Comparison of ENCODE assay signal across 9 cellular contexts in genomic region chr6:15313367-15313766, GRCh38.
DNase-seq lines count a peak whose midpoint lies in the region; ATAC-seq and TF ChIP-seq lines count a peak whose summit lies in the region.
"Had no signal": no experiment of that assay in that cellular context is flagged by ENCODE, and none has a peak within 500 bp of the region (broad histone marks: within the 10 kb centered on the region; RNA-seq: fewer than 3 reads in every experiment).

No MANE protein-coding gene starts in this region.

- H3K27ac Mint-ChIP-seq in brain (peak overlapping the region in 3 of 5 experiments; percentile 17 to 24 (median 17)), nephron (peak overlapping the region; percentile 39 to 80 (median 60)), chondrocyte (ENCODE audit: unreplicated experiment) (no peak overlapping the region)

- ATAC-seq in HG02884 (IDR thresholded peaks at IDR 0.05; ENCODE audit: unreplicated experiment), result peak; percentile 49
- no peak for ATAC-seq in GM18858 (IDR thresholded peaks at IDR 0.05; ENCODE audit: unreplicated experiment)

- H3K36me3 Mint-ChIP-seq in brain (no peaks in the 10 kb centered on the region), nephron (ENCODE audit: low read depth) (peaks cover 4% of the 10 kb centered on the region), chondrocyte (ENCODE audit: low read depth) (no peaks in the 10 kb centered on the region)

- DNase-seq in G401 (ENCODE audit: low spot score) (peak; percentile 93), NCI-H345 treated with DMSO at 0.1 percent for 48 hours (lab: John Stamatoyannopoulos, UW; ENCODE audit: unreplicated experiment) (no peak), NCI-H2107 treated with DMSO at 0.1 percent for 48 hours (lab: John Stamatoyannopoulos, UW; ENCODE audit: unreplicated experiment) (no peak), chondrocyte (ENCODE audit: low spot score) (no peak)
- DNase-seq: WERI-Rb-1 had no signal

- H3K4me3 Mint-ChIP-seq in brain, result peak overlapping the region in 2 of 5 experiments; percentile 54 to 56
- H3K4me3 Mint-ChIP-seq in nephron, result no peak overlapping the region
- H3K4me3 Mint-ChIP-seq in chondrocyte (ENCODE audit: unreplicated experiment), result no peak overlapping the region

- no peaks in the 10 kb centered on the region for H3K27me3 Mint-ChIP-seq in brain
- no peaks in the 10 kb centered on the region for H3K27me3 Mint-ChIP-seq in nephron (ENCODE audit: low read depth)
- H3K27me3 Mint-ChIP-seq in chondrocyte (ENCODE audit: low read depth), result no peaks in the 10 kb centered on the region

- TF ChIP-seq CTCF in brain (conservative IDR thresholded peaks at IDR 0.05), result no peak
- no peak for TF ChIP-seq CTCF in nephron (IDR thresholded peaks at IDR 0.05; ENCODE audit: unreplicated experiment in 3 of 3)
- TF ChIP-seq CTCF in chondrocyte (IDR thresholded peaks at IDR 0.05), result no peak

- no peaks in the 10 kb centered on the region for H3K9me3 Mint-ChIP-seq in brain
- no peaks in the 10 kb centered on the region for H3K9me3 Mint-ChIP-seq in nephron
- no peaks in the 10 kb centered on the region for H3K9me3 Mint-ChIP-seq in chondrocyte (ENCODE audit: low read depth)

- H3K4me1 Mint-ChIP-seq in brain (peaks cover 76% of the 10 kb centered on the region), nephron (peaks cover 55% of the 10 kb centered on the region), chondrocyte (ENCODE audit: low read depth) (peaks cover 38% of the 10 kb centered on the region)

- in situ Hi-C loops in G401 (cut with HindIII; ENCODE audit: low sequenced_read_pairs), result no loop called here
